ENCODE assay signal across 7 cellular contexts in the genomic region with DNA sequence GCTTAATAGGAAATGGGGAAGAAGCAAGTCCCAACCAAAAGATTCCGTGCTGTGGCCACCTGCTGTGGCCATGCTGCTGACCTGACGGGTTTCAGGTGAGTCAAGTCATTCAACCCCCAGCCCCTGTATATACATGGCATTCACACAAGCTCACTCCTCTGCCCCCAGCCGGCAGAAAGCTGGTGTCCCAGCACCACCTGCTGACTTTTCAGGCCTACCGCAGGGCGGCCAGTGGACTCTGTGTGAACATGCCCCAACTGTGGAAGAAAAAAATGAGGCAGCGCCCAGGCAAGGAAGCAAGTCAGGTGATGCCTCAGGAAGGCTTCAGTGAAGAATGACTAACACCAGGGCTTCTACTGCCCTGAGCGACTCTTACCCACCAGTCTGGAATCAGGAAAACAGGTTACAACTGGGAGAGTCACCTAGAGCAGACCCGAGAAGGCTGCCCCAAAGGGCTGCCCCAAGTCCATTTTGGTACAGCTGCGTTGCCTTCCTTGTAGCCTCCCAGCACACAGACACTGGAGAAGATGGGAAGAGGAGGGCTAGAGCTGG.
A peak's percentile ranks its signal among the peaks of the same experiment; 100 is the strongest.
DNase-seq lines count a peak whose midpoint lies in the region; ATAC-seq, FAIRE-seq and TF ChIP-seq lines count a peak whose summit lies in the region.
"Not testable (repeated sequence)": the region's sequence is repeated elsewhere in the genome, so short reads cannot be mapped to it uniquely, and the experiment has no call there.

No MANE protein-coding gene starts in this region.

- FAIRE-seq in kidney (lab: Jason Lieb, UNC): not testable (repeated sequence)

- not testable (repeated sequence) for H3K79me2 ChIP-seq in PC-9 (ENCODE audit: low read depth)

- H3K36me3 Mint-ChIP-seq in Caco-2 (ENCODE audit: insufficient read depth, unreplicated experiment): not testable (repeated sequence)

- CTCF ChIA-PET in Caco-2 (lab: Charles Lee); PC-9 (lab: Charles Lee): not testable (repeated sequence)

- H3K27ac Mint-ChIP-seq in Caco-2 (ENCODE audit: unreplicated experiment): not testable (repeated sequence)

- H3K4me1 Mint-ChIP-seq in Caco-2 (ENCODE audit: low read depth, unreplicated experiment): not testable (repeated sequence)

- BruUV-seq in Caco-2 (replicated peaks; lab: Mats Ljungman, UMichigan); PC-9 (replicated peaks; lab: Mats Ljungman, UMichigan): not testable (repeated sequence)

- ATAC-seq in Right ventricle myocardium inferior (peak; percentile 68), gastrocnemius medialis (peak; percentile 18 to 44)

- WGBS in adrenal gland, 4 donors: 75 to 85% (median 75%) methylated on average over 5 to 8 of the region's 9 CpGs

- not testable (repeated sequence) for TF ChIP-seq POLR2A in adrenal gland (IDR thresholded peaks at IDR 0.05); gastrocnemius medialis (IDR thresholded peaks at IDR 0.05)

- not testable (repeated sequence) for H3K36me3 ChIP-seq in Caco-2 (ENCODE audit: control insufficient read depth, insufficient read depth, low read length); PC-9 (ENCODE audit: low read depth); adrenal gland (replicated peaks in 1 of 2); kidney (ENCODE audit: control insufficient read depth in 1 of 2, insufficient read depth in 2 of 2, low read length in 2 of 2); gastrocnemius medialis

- in situ Hi-C loops in gastrocnemius medialis (cut with MboI; ENCODE audit: low sequenced_read_pairs in 4 of 4): not testable (repeated sequence)

- not testable (repeated sequence) for H3K4me3 Mint-ChIP-seq in Caco-2 (ENCODE audit: unreplicated experiment)

- H3K4me1 ChIP-seq in Caco-2; PC-9 (replicated peaks; ENCODE audit: insufficient read depth); adrenal gland (replicated peaks in 1 of 2); kidney (ENCODE audit: control insufficient read depth in 1 of 2, insufficient read depth in 1 of 2, low read depth in 1 of 2, low read length in 2 of 2); gastrocnemius medialis: not testable (repeated sequence)

- H3K9me3 Mint-ChIP-seq in Caco-2 (ENCODE audit: unreplicated experiment): not testable (repeated sequence)

- peak; percentile 2 to 33 for DNase-seq in Caco-2
- DNase-seq in HT-29 (ENCODE audit: low spot score): peak; percentile 2
- DNase-seq in PC-9: peak; percentile 9 to 25
- DNase-seq in adrenal gland: peak in 4 of 7 donors; percentile 24 to 57 (median 36)
- not testable (repeated sequence) for DNase-seq in Right ventricle myocardium inferior (ENCODE audit: missing footprints)
- DNase-seq in kidney: peak; percentile 33
- peak in 1 of 2 donors; percentile 55 for DNase-seq in gastrocnemius medialis

- not testable (repeated sequence) for H3K9ac ChIP-seq in kidney (ENCODE audit: low read length in 2 of 2)

- not testable (repeated sequence) for H3K27me3 Mint-ChIP-seq in Caco-2 (ENCODE audit: insufficient read depth, unreplicated experiment)

- H3F3A ChIP-seq in PC-9 (ENCODE audit: insufficient read depth, low read depth): not testable (repeated sequence)

- intact Hi-C loops in Caco-2 (cut with micrococcal nuclease; ENCODE audit: unreplicated experiment); PC-9 (cut with micrococcal nuclease; ENCODE audit: unreplicated experiment); adrenal gland (cut with DNase I); Right ventricle myocardium inferior (cut with DNase I); kidney (cut with DNase I); gastrocnemius medialis (cut with DNase I; ENCODE audit: low total_unique reads): not testable (repeated sequence)

- H3K9me3 ChIP-seq in Caco-2; PC-9 (ENCODE audit: insufficient read depth, low read depth); adrenal gland (replicated peaks in 1 of 3); kidney (ENCODE audit: control insufficient read depth in 1 of 2, low read length in 2 of 2); gastrocnemius medialis: not testable (repeated sequence)

- H2AFZ ChIP-seq in PC-9: not testable (repeated sequence)

- not testable (repeated sequence) for H3K27me3 ChIP-seq in Caco-2 (replicated peaks; ENCODE audit: control insufficient read depth, insufficient read depth, low read length); PC-9 (ENCODE audit: insufficient read depth, low read depth); adrenal gland; gastrocnemius medialis

- not testable (repeated sequence) for H3K27ac ChIP-seq in PC-9; adrenal gland; kidney (ENCODE audit: low read depth in 2 of 2, low read length in 2 of 2)
- peak overlapping the region in 2 of 4 donors; percentile 18 to 30 for H3K27ac ChIP-seq in gastrocnemius medialis

- H3K4me3 ChIP-seq in Caco-2 (ENCODE audit: low read depth, low read length); PC-9; adrenal gland; kidney (ENCODE audit: low read length in 2 of 2); gastrocnemius medialis: not testable (repeated sequence)

- not testable (repeated sequence) for H3K4me2 ChIP-seq in PC-9

- not testable (repeated sequence) for H4K20me1 ChIP-seq in PC-9 (ENCODE audit: insufficient read depth)

- H3K9me2 ChIP-seq in PC-9 (ENCODE audit: insufficient read depth): not testable (repeated sequence)

- POLR2A ChIA-PET in Caco-2 (lab: Charles Lee); PC-9 (lab: Charles Lee; ENCODE audit: unreplicated experiment): not testable (repeated sequence)

- not testable (repeated sequence) for TF ChIP-seq CTCF in Caco-2 (IDR thresholded peaks at IDR 0.05; ENCODE audit: insufficient read depth in 1 of 2, low read depth in 1 of 2, low read length in 1 of 2, severe bottlenecking in 1 of 2, unreplicated experiment in 1 of 2); PC-9 (conservative IDR thresholded peaks at IDR 0.05); kidney (IDR thresholded peaks at IDR 0.05; ENCODE audit: borderline replicate concordance, extremely low read depth, insufficient read depth)
- TF ChIP-seq CTCF in adrenal gland (IDR thresholded peaks at IDR 0.05) (peak in 4 of 6 experiments; percentile 6 to 39 (median 32)), gastrocnemius medialis (IDR thresholded peaks at IDR 0.05 in 4 of 5, conservative IDR thresholded peaks at IDR 0.05 in 1 of 5) (peak in 2 of 5 experiments; percentile 15 to 38)
